Comparison of ENCODE assay signal across 8 cellular contexts in genomic region chr13:96229356-96229755, GRCh38.
A peak's percentile ranks its signal among the peaks of the same experiment; 100 is the strongest.
DNase-seq lines count a peak whose midpoint lies in the region; ATAC-seq and TF ChIP-seq lines count a peak whose summit lies in the region.

No MANE protein-coding gene starts in this region.

- H3K4me1 ChIP-seq in OCI-LY7 (ENCODE audit: insufficient read depth, low read length, poor library complexity, severe bottlenecking), result no peaks in the 10 kb centered on the region

- no peaks in the 10 kb centered on the region for H3K79me2 ChIP-seq in OCI-LY7 (ENCODE audit: insufficient read depth, low read depth, low read length)

- H3K4me1 Mint-ChIP-seq in Calu3 (ENCODE audit: low read depth, unreplicated experiment), result no peaks in the 10 kb centered on the region

- H3K4me3 Mint-ChIP-seq in Calu3 (ENCODE audit: low read depth, unreplicated experiment), result no peak overlapping the region

- H3K36me3 ChIP-seq in OCI-LY7 (ENCODE audit: insufficient read depth, low read length), result no peaks in the 10 kb centered on the region

- peak; percentile 65 for ATAC-seq in HG02678 (IDR thresholded peaks at IDR 0.05; ENCODE audit: unreplicated experiment)

- H3K9me2 ChIP-seq in OCI-LY7 (ENCODE audit: insufficient read depth, low read length), result no peaks in the 10 kb centered on the region

- TF ChIP-seq CTCF in GM12874 (IDR thresholded peaks at IDR 0.05; ENCODE audit: insufficient read depth, low read depth, low read length) (peak; percentile 47), OCI-LY7 (conservative IDR thresholded peaks at IDR 0.05; ENCODE audit: low read length) (peak; percentile 65), Calu3 (IDR thresholded peaks at IDR 0.05; ENCODE audit: unreplicated experiment) (no peak)

- POLR2A ChIA-PET in OCI-LY7 (lab: Charles Lee), result no interaction called here

- H4K20me1 ChIP-seq in OCI-LY7 (ENCODE audit: insufficient read depth, low read length), result no peaks in the 10 kb centered on the region

- H3K4me2 ChIP-seq in OCI-LY7 (ENCODE audit: low read length), result no peak overlapping the region

- H3K27ac ChIP-seq in OCI-LY7 (ENCODE audit: low read depth, low read length, poor library complexity, severe bottlenecking), result no peak overlapping the region

- H3K36me3 Mint-ChIP-seq in Calu3 (ENCODE audit: insufficient read depth, unreplicated experiment), result no peaks in the 10 kb centered on the region

- CTCF ChIA-PET in OCI-LY7 (lab: Charles Lee; ENCODE audit: unreplicated experiment), result no interaction called here
- CTCF ChIA-PET in Calu3 (lab: Charles Lee), result interaction anchor here (1.1 kb wide), 1 partner anchor 209 kb away, joined by 6 read pairs; no protein-coding TSS in a partner anchor

- no peaks in the 10 kb centered on the region for H3K9me3 Mint-ChIP-seq in Calu3 (ENCODE audit: low read depth, unreplicated experiment)

- peak; percentile 1 for DNase-seq in OCI-LY7 (ENCODE audit: low spot score)
- peak; percentile 44 for DNase-seq in iPS-NIHi7 (ENCODE audit: extremely low spot score)
- DNase-seq in 8988T, result no peak
- DNase-seq in Calu3, result no peak
- no peak for DNase-seq in cerebellar cortex (ENCODE audit: low spot score)
- no peak for DNase-seq in glomerular visceral epithelial cell (ENCODE audit: extremely low spot score)

- no peaks in the 10 kb centered on the region for H3K9me3 ChIP-seq in OCI-LY7 (ENCODE audit: low read length)

- H2AFZ ChIP-seq in OCI-LY7 (ENCODE audit: low read length), result no peak overlapping the region

- BruUV-seq in OCI-LY7 (replicated peaks; lab: Mats Ljungman, UMichigan), result no TSS peak
- no TSS peak for BruUV-seq in Calu3 (replicated peaks; lab: Mats Ljungman, UMichigan)

- intact Hi-C loops in OCI-LY7 (cut with micrococcal nuclease; ENCODE audit: unreplicated experiment) (no loop called here), Calu3 (cut with micrococcal nuclease; ENCODE audit: unreplicated experiment) (loop anchor here (1.0 kb wide), 1 partner anchor 209 kb away; no protein-coding TSS in a partner anchor)

- no peak overlapping the region for H3K4me3 ChIP-seq in OCI-LY7 (ENCODE audit: low read depth, low read length, poor library complexity, severe bottlenecking)

- H3K27me3 Mint-ChIP-seq in Calu3 (ENCODE audit: unreplicated experiment), result no peaks in the 10 kb centered on the region

- H3K27ac Mint-ChIP-seq in Calu3 (ENCODE audit: unreplicated experiment), result no peak overlapping the region

Comparison
In these comparisons a context has a peak if more than half of its experiments do, and no peak if none do; other contexts are left out.
1. DNase-seq: peak in OCI-LY7 (single experiment) and iPS-NIHi7 (single experiment); none in 8988T (single experiment), Calu3 (single experiment), cerebellar cortex (single experiment) and glomerular visceral epithelial cell (single experiment).